ENCODE assay signal across 25 cellular contexts in genomic region chr3:128854382-128854939, GRCh38. TPM values are rescaled to one million over a fixed set of nuclear protein-coding genes. Genes with fewer than 3 reads are reported as not detected.
DNase-seq lines count a peak whose midpoint lies in the region; ATAC-seq, FAIRE-seq and TF ChIP-seq lines count a peak whose summit lies in the region.
"Had no signal": no experiment of that assay in that cellular context is flagged by ENCODE, and none has a peak within 500 bp of the region (broad histone marks: within the 10 kb centered on the region; RNA-seq: fewer than 3 reads in every experiment).

No MANE protein-coding gene starts in this region.

- intact Hi-C loops in HCT116 (cut with micrococcal nuclease), result no loop called here

- no peaks in the 10 kb centered on the region for H3K79me2 ChIP-seq in HCT116 (ENCODE audit: insufficient read depth, low read length)

- TF ChIP-seq RAD21 in HCT116 (IDR thresholded peaks at IDR 0.05; ENCODE audit: low read depth), result no peak

- H3K36me3 Mint-ChIP-seq in activated T-cell treated with anti-CD3 and anti-CD28 coated beads, Interleukin-2, amount 50 U/mL, for 4 hours (ENCODE audit: insufficient read depth), result peaks cover 9% of the 10 kb centered on the region

- H3K4me3 ChIP-seq in HCT116 (replicated peaks in 1 of 2; ENCODE audit: low read depth in 1 of 2, low read length in 2 of 2), result no peak overlapping the region
- H3K4me3 ChIP-seq in bronchial epithelial cell (ENCODE audit: low read depth, low read length), result no peak overlapping the region
- no peak overlapping the region for H3K4me3 ChIP-seq in effector memory CD4-positive, alpha-beta T cell (ENCODE audit: insufficient read depth, low read depth, low read length, poor library complexity, severe bottlenecking)
- H3K4me3 ChIP-seq: GM23338, PC-9, right lobe of liver had no signal

- H4K20me1 ChIP-seq in HCT116 (ENCODE audit: insufficient read depth), result no peaks in the 10 kb centered on the region

- H3K4me1 Mint-ChIP-seq in activated T-cell treated with anti-CD3 and anti-CD28 coated beads, Interleukin-2, amount 50 U/mL, for 4 hours (ENCODE audit: low read depth), result no peaks in the 10 kb centered on the region
- H3K4me1 Mint-ChIP-seq: CD4-positive, CD25-positive, alpha-beta regulatory T cell had no signal

- no peaks in the 10 kb centered on the region for H3K4me1 ChIP-seq in HCT116 (ENCODE audit: control insufficient read depth in 1 of 2, insufficient read depth in 2 of 2, low read length in 2 of 2)
- no peaks in the 10 kb centered on the region for H3K4me1 ChIP-seq in effector memory CD4-positive, alpha-beta T cell (ENCODE audit: control insufficient read depth, insufficient read depth, low read length, poor library complexity, severe bottlenecking)
- H3K4me1 ChIP-seq: right lobe of liver had no signal

- H2AFZ ChIP-seq in HCT116 (ENCODE audit: low read depth, low read length, poor library complexity, severe bottlenecking), result no peak overlapping the region
- H2AFZ ChIP-seq: GM23338, PC-9 had no signal

- H3K27me3 ChIP-seq in HCT116 (ENCODE audit: insufficient read depth, low read length) (no peaks in the 10 kb centered on the region), bronchial epithelial cell (ENCODE audit: control insufficient read depth, insufficient read depth, low read length) (no peaks in the 10 kb centered on the region)
- no peaks in the 10 kb centered on the region for H3K27me3 ChIP-seq in effector memory CD4-positive, alpha-beta T cell (replicated peaks; ENCODE audit: control insufficient read depth, insufficient read depth, low read length, poor library complexity, severe bottlenecking)
- H3K27me3 ChIP-seq: right lobe of liver had no signal

- POLR2A ChIA-PET in HCT116 (lab: Charles Lee), result no interaction called here

- no peaks in the 10 kb centered on the region for H3K9me2 ChIP-seq in HCT116 (ENCODE audit: insufficient read depth)

- RAD21 ChIA-PET in HCT116 (lab: Charles Lee; ENCODE audit: low non-redundant PET in 1 of 2, low total read pairs in 2 of 2, uncharacterized antibody in 2 of 2, unreplicated experiment in 2 of 2), result interaction anchor here in 1 of 2 experiments (0.6 kb wide), 1 partner anchor 171 kb away, joined by 3 read pairs; no protein-coding TSS in a partner anchor

- no peaks in the 10 kb centered on the region for H3K27me3 Mint-ChIP-seq in activated T-cell treated with anti-CD3 and anti-CD28 coated beads, Interleukin-2, amount 50 U/mL, for 4 hours (ENCODE audit: low read depth)
- H3K27me3 Mint-ChIP-seq: natural killer cell treated with Interleukin-12 subunit alpha and Interleukin-12 subunit beta and Interleukin-15 and Interleukin-18, amount 100 ng/mL, for 72 hours had no signal

- H3K36me3 ChIP-seq in HCT116 (ENCODE audit: control insufficient read depth in 1 of 2, insufficient read depth in 2 of 2, low read length in 2 of 2), result no peaks in the 10 kb centered on the region
- no peaks in the 10 kb centered on the region for H3K36me3 ChIP-seq in bronchial epithelial cell (ENCODE audit: control insufficient read depth, insufficient read depth, low read length)
- no peaks in the 10 kb centered on the region for H3K36me3 ChIP-seq in effector memory CD4-positive, alpha-beta T cell (ENCODE audit: control insufficient read depth, insufficient read depth, low read length)
- H3K36me3 ChIP-seq: right lobe of liver had no signal

- DNase-seq in HCT116 (ENCODE audit: low read depth, low spot score) (no peak), NOMO-1 treated with dmso at 0.1 percent for 144 hours (lab: John Stamatoyannopoulos, UW; ENCODE audit: unreplicated experiment) (peak; percentile 95), bronchial epithelial cell (ENCODE audit: low read depth) (no peak), pulmonary artery endothelial cell (ENCODE audit: low read depth, low spot score) (peak; percentile 1)
- DNase-seq in stimulated activated naive CD8-positive, alpha-beta T cell treated with anti-CD3 and anti-CD28 coated beads, Interleukin-15, Interleukin-2, amounts not matched to agents 100 U/mL and 50 U/mL, for 24 hours, result no peak
- DNase-seq in activated T-cell treated with anti-CD3 and anti-CD28 coated beads, Interleukin-2, amount 50 U/mL, for 4 hours, result no peak
- no peak for DNase-seq in effector memory CD4-positive, alpha-beta T cell
- DNase-seq: activated CD4-positive, CD25-positive, alpha-beta regulatory T cell treated with anti-CD3 and anti-CD28 coated beads, Interleukin-2, amount 50 U/mL, for 72 hours; activated naive CD4-positive, alpha-beta T cell; activated T-cell treated with anti-CD3 and anti-CD28 coated beads, Interleukin-2, amount 50 U/mL, for 1 hour; CD4-positive, CD25-positive, alpha-beta regulatory T cell; NCI-H2081; NCI-H226; PC-9; Right ventricle myocardium superior; stimulated activated CD4-positive, alpha-beta T cell treated with anti-CD3 and anti-CD28 coated beads, Interleukin-4, amount 100 ng/mL, for 4 hours; stimulated activated naive CD4-positive, alpha-beta T cell; T-helper 1 cell had no signal

- no peak overlapping the region for H3K4me2 ChIP-seq in HCT116 (ENCODE audit: low read length)
- H3K4me2 ChIP-seq: GM23338, PC-9 had no signal

- peaks cover 34% of the 10 kb centered on the region for H3K9me3 Mint-ChIP-seq in activated T-cell treated with anti-CD3 and anti-CD28 coated beads, Interleukin-2, amount 50 U/mL, for 4 hours

- FAIRE-seq in bronchial epithelial cell (lab: Jason Lieb, UNC), result peak; percentile 40
- FAIRE-seq: colon, islet of Langerhans, TTC549 had no signal

- H3K27ac ChIP-seq in HCT116 (ENCODE audit: low read depth, low read length), result no peak overlapping the region
- no peak overlapping the region for H3K27ac ChIP-seq in effector memory CD4-positive, alpha-beta T cell (ENCODE audit: insufficient read depth, low read length, poor library complexity, severe bottlenecking)
- H3K27ac ChIP-seq: PC-9, right lobe of liver had no signal

- H3K4me3 Mint-ChIP-seq in activated T-cell treated with anti-CD3 and anti-CD28 coated beads, Interleukin-2, amount 50 U/mL, for 4 hours, result no peak overlapping the region
- H3K4me3 Mint-ChIP-seq: CD4-positive, CD25-positive, alpha-beta regulatory T cell; GM23338; natural killer cell treated with Interleukin-12 subunit alpha and Interleukin-12 subunit beta and Interleukin-15 and Interleukin-18, amount 100 ng/mL, for 72 hours had no signal

- H3K9ac ChIP-seq in HCT116 (ENCODE audit: low read length), result no peak overlapping the region

- peaks cover 9 to 22% of the 10 kb centered on the region in 2 experiments; a peak in 3 of 4 replicates for H3K9me3 ChIP-seq in HCT116 (ENCODE audit: control insufficient read depth in 1 of 2, insufficient read depth in 1 of 2, low read depth in 1 of 2, low read length in 2 of 2)
- H3K9me3 ChIP-seq in effector memory CD4-positive, alpha-beta T cell (ENCODE audit: control insufficient read depth, low read length), result peaks cover 11% of the 10 kb centered on the region

- CTCF ChIA-PET in HCT116 (lab: Charles Lee), result no interaction called here

- BruUV-seq in HCT116 (replicated peaks; lab: Mats Ljungman, UMichigan), result no TSS peak

- no peak for TF ChIP-seq POLR2A in HCT116 (IDR thresholded peaks at IDR 0.05; ENCODE audit: borderline replicate concordance, extremely low read depth, insufficient read depth, insufficient read length)

- ATAC-seq in HCT116, result no peak
- no peak for ATAC-seq in stimulated activated naive CD8-positive, alpha-beta T cell treated with anti-CD3 and anti-CD28 coated beads, Interleukin-15, Interleukin-2, amounts not matched to agents 100 U/mL and 50 U/mL, for 24 hours
- no peak for ATAC-seq in GM18498 (IDR thresholded peaks at IDR 0.05; ENCODE audit: unreplicated experiment)
- ATAC-seq in activated T-cell treated with anti-CD3 and anti-CD28 coated beads, Interleukin-2, amount 50 U/mL, for 4 hours, result no peak
- ATAC-seq: GM23338; natural killer cell treated with Interleukin-12 subunit alpha and Interleukin-12 subunit beta and Interleukin-15 and Interleukin-18, amount 100 ng/mL, for 72 hours; right lobe of liver had no signal

- TF ChIP-seq CTCF in HCT116 (IDR thresholded peaks at IDR 0.05 in 2 of 3, conservative IDR thresholded peaks at IDR 0.05 in 1 of 3; ENCODE audit: borderline replicate concordance in 1 of 3, insufficient read depth in 1 of 3, low read depth in 2 of 3, low read length in 2 of 3), result no peak
- TF ChIP-seq CTCF in bronchial epithelial cell (IDR thresholded peaks at IDR 0.05; ENCODE audit: insufficient read depth, low read length, severe bottlenecking), result no peak

TF ChIP-seq in HCT116, 20 proteins besides CTCF, POLR2A, EP300 and RAD21 (continues in another document):
- TF ChIP-seq CEBPB (IDR thresholded peaks at IDR 0.05; ENCODE audit: low read depth), result no peak
- TF ChIP-seq YY1 (IDR thresholded peaks at IDR 0.05; ENCODE audit: extremely low read depth, insufficient replicate concordance, low read depth, low read length), result no peak
- TF ChIP-seq EGR1 (IDR thresholded peaks at IDR 0.05; ENCODE audit: low read depth), result no peak
- peak; percentile 90 for TF ChIP-seq CBX3 (IDR thresholded peaks at IDR 0.05; ENCODE audit: low read depth)
- no peak for TF ChIP-seq POLR2AphosphoS5 (IDR thresholded peaks at IDR 0.05; ENCODE audit: low read depth, low read length)
- TF ChIP-seq MAX (IDR thresholded peaks at IDR 0.05), result no peak

RNA-seq across cellular contexts. Expression of gene ACAD9, which starts 25.0 kb away (rescaled TPM):
- total RNA-seq in HCT116 (2021; ENCODE audit: unreplicated experiment) (55.8 TPM), bronchial epithelial cell (23.7 and 24.7 TPM in 2 replicates), pulmonary artery endothelial cell (48.7 and 54.0 TPM in 2 replicates)
- polyA plus RNA-seq in HCT116 (2012), result 31.0 and 36.1 TPM in 2 replicates
- total RNA-seq in activated T-cell treated with anti-CD3 and anti-CD28 coated beads, Interleukin-2, amount 50 U/mL, for 4 hours, result 10 to 100 TPM; 60.0 to 71.1 (median 60.6) TPM

Comparison
In these comparisons a context has a peak if more than half of its experiments do, and no peak if none do; other contexts are left out.
1. DNase-seq: peak in NOMO-1 treated with dmso at 0.1 percent for 144 hours (single experiment) and pulmonary artery endothelial cell (single experiment); none in HCT116 (single experiment), bronchial epithelial cell (single experiment), stimulated activated naive CD8-positive, alpha-beta T cell treated with anti-CD3 and anti-CD28 coated beads, Interleukin-15, Interleukin-2, amounts not matched to agents 100 U/mL and 50 U/mL, for 24 hours (single experiment), activated T-cell treated with anti-CD3 and anti-CD28 coated beads, Interleukin-2, amount 50 U/mL, for 4 hours (single experiment) and effector memory CD4-positive, alpha-beta T cell (0 of 3).